Comparison of ENCODE assay signal across 1 cellular context in genomic region chr20:3461191-3461874, GRCh38.
TF ChIP-seq lines count a peak whose summit lies in the region.

No MANE protein-coding gene starts in this region.

TF ChIP-seq in IMR-90, 13 proteins besides CTCF, POLR2A, EP300 and RAD21:
- no peak for TF ChIP-seq MAZ (IDR thresholded peaks at IDR 0.05; ENCODE audit: borderline replicate concordance, low read depth, low read length)
- no peak for TF ChIP-seq MXI1 (IDR thresholded peaks at IDR 0.05; ENCODE audit: borderline replicate concordance, low read depth, low read length)
- no peak for TF ChIP-seq RFX5 (IDR thresholded peaks at IDR 0.05; ENCODE audit: low read depth, low read length)
- no peak for TF ChIP-seq BHLHE40 (IDR thresholded peaks at IDR 0.05; ENCODE audit: low read depth, low read length)
- TF ChIP-seq SMC3 (IDR thresholded peaks at IDR 0.05; ENCODE audit: low read depth, low read length), result no peak
- no peak for TF ChIP-seq CEBPB (IDR thresholded peaks at IDR 0.05; ENCODE audit: low read depth, low read length)
